ENCODE assay signal across 16 cellular contexts in genomic region chr7:44982970-44983369, GRCh38. TPM values are rescaled to one million over a fixed set of nuclear protein-coding genes. Genes with fewer than 3 reads are reported as not detected.
A peak's percentile ranks its signal among the peaks of the same experiment; 100 is the strongest.
DNase-seq lines count a peak whose midpoint lies in the region; ATAC-seq and TF ChIP-seq lines count a peak whose summit lies in the region.
"Had no signal": no experiment of that assay in that cellular context is flagged by ENCODE, and none has a peak within 500 bp of the region (broad histone marks: within the 10 kb centered on the region; RNA-seq: fewer than 3 reads in every experiment).

No MANE protein-coding gene starts in this region.

- H3K36me3 ChIP-seq in A673 (ENCODE audit: insufficient read depth, low read length, poor library complexity, severe bottlenecking) (peaks cover 38% of the 10 kb centered on the region), left lung (peaks cover 0 to 49% of the 10 kb centered on the region in 2 donors)
- peaks cover 29% of the 10 kb centered on the region for H3K36me3 ChIP-seq in CD8-positive, alpha-beta memory T cell (ENCODE audit: insufficient read depth, low read length)
- H3K36me3 ChIP-seq: uterus had no signal

- peak overlapping the region in 7 of 8 donors; percentile 54 to 100 (median 93) for H3K27ac Mint-ChIP-seq in CD8-positive, alpha-beta memory T cell
- H3K27ac Mint-ChIP-seq in WTC11 (peak overlapping the region; percentile 60), endothelial cell (ENCODE audit: unreplicated experiment) (no peak overlapping the region)

- POLR2A ChIA-PET in A673 (lab: Charles Lee; ENCODE audit: low non-redundant PET) = no interaction called here
- POLR2A ChIA-PET in CD8-positive, alpha-beta memory T cell (lab: Charles Lee) = no interaction called here
- POLR2A ChIA-PET in WTC11 (lab: Charles Lee) = interaction anchor here (0.9 to 1.3 kb wide), 2 partner anchors 9 to 10 kb away, joined by 3 read pairs; no protein-coding TSS in a partner anchor

- peaks cover 7 to 63% (median 18%) of the 10 kb centered on the region in 3 donors for H3K36me3 Mint-ChIP-seq in CD8-positive, alpha-beta memory T cell
- H3K36me3 Mint-ChIP-seq in WTC11 = peaks cover 43% of the 10 kb centered on the region
- H3K36me3 Mint-ChIP-seq in endothelial cell (ENCODE audit: low read depth, unreplicated experiment) = peaks cover 16% of the 10 kb centered on the region

- peak overlapping the region; percentile 48 for H3K27ac ChIP-seq in A673 (ENCODE audit: low read depth, low read length, poor library complexity, severe bottlenecking)
- no peak overlapping the region for H3K27ac ChIP-seq in CD8-positive, alpha-beta memory T cell (ENCODE audit: low read depth, low read length)
- H3K27ac ChIP-seq in left lung = no peak overlapping the region
- H3K27ac ChIP-seq: C4-2B, uterus had no signal

- intact Hi-C loops in A673 (cut with micrococcal nuclease; ENCODE audit: unreplicated experiment) = loop anchor here (5.0 to 10.0 kb wide), 3 partner anchors 96 to 154 kb away; partner anchors contain the start of gene PURB
- intact Hi-C loops in left lung (cut with DNase I) = no loop called here

- CTCF ChIA-PET in A673 (lab: Charles Lee) (no interaction called here), WTC11 (lab: Charles Lee) (interaction anchor here (1.6 to 3.9 kb wide), 3 partner anchors 9 to 153 kb away, joined by 7 to 25 read pairs (median 10); partner anchors contain the start of gene CCM2)
- CTCF ChIA-PET in CD8-positive, alpha-beta memory T cell (lab: Charles Lee) = interaction anchor here (1.4 to 4.8 kb wide), 3 partner anchors 10 to 16 kb away, joined by 4 to 24 read pairs (median 13); partner anchors contain the start of gene CCM2

- no peaks in the 10 kb centered on the region for H3K27me3 ChIP-seq in A673 (replicated peaks; ENCODE audit: insufficient read depth, low read depth, low read length, poor library complexity)
- H3K27me3 ChIP-seq in CD8-positive, alpha-beta memory T cell (ENCODE audit: insufficient read depth, low read length, poor library complexity, severe bottlenecking) = no peaks in the 10 kb centered on the region
- no peaks in the 10 kb centered on the region for H3K27me3 ChIP-seq in left lung
- H3K27me3 ChIP-seq: uterus had no signal

- BruUV-seq in A673 (replicated peaks; lab: Mats Ljungman, UMichigan) = no TSS peak

- H3K4me3 ChIP-seq in A673 (ENCODE audit: low read depth, low read length, poor library complexity, severe bottlenecking) (no peak overlapping the region), left lung (peak overlapping the region in 1 of 2 donors; percentile 66)
- H3K4me3 ChIP-seq in CD8-positive, alpha-beta memory T cell (ENCODE audit: low read length) = no peak overlapping the region
- H3K4me3 ChIP-seq: uterus had no signal

- H3K4me3 Mint-ChIP-seq in CD8-positive, alpha-beta memory T cell = peak overlapping the region in 1 of 7 donors; percentile 91
- H3K4me3 Mint-ChIP-seq in WTC11 = no peak overlapping the region
- peak overlapping the region; percentile 62 for H3K4me3 Mint-ChIP-seq in endothelial cell (ENCODE audit: unreplicated experiment)

- no peaks in the 10 kb centered on the region for H3K27me3 Mint-ChIP-seq in CD8-positive, alpha-beta memory T cell
- H3K27me3 Mint-ChIP-seq in WTC11 (ENCODE audit: low read depth) = no peaks in the 10 kb centered on the region; the same call in 1 of the 2 replicates
- H3K27me3 Mint-ChIP-seq in endothelial cell (ENCODE audit: unreplicated experiment) = peaks cover 10% of the 10 kb centered on the region

- peaks cover 73 to 98% (median 83%) of the 10 kb centered on the region in 3 donors for H3K4me1 Mint-ChIP-seq in CD8-positive, alpha-beta memory T cell
- peaks cover 33% of the 10 kb centered on the region for H3K4me1 Mint-ChIP-seq in WTC11
- H3K4me1 Mint-ChIP-seq in endothelial cell (ENCODE audit: unreplicated experiment) = peaks cover 30% of the 10 kb centered on the region

- TF ChIP-seq CTCF in A673 (conservative IDR thresholded peaks at IDR 0.05; ENCODE audit: low read depth, low read length) (no peak), WTC11 (IDR thresholded peaks at IDR 0.05) (no peak), endothelial cell (IDR thresholded peaks at IDR 0.05; ENCODE audit: unreplicated experiment) (no peak), left lung (IDR thresholded peaks at IDR 0.05) (no peak)

- H3K4me1 ChIP-seq in A673 (ENCODE audit: insufficient read depth, low read length, poor library complexity, severe bottlenecking) (peaks cover 33% of the 10 kb centered on the region), left lung (peaks cover 44 to 92% of the 10 kb centered on the region in 2 donors)
- H3K4me1 ChIP-seq in CD8-positive, alpha-beta memory T cell (ENCODE audit: insufficient read depth, low read length) = peaks cover 70% of the 10 kb centered on the region
- H3K4me1 ChIP-seq: uterus had no signal

- no peaks in the 10 kb centered on the region for H3K9me3 ChIP-seq in A673 (ENCODE audit: low read depth, low read length, poor library complexity, severe bottlenecking)
- no peaks in the 10 kb centered on the region for H3K9me3 ChIP-seq in CD8-positive, alpha-beta memory T cell (ENCODE audit: low read length)
- H3K9me3 ChIP-seq in left lung = no peaks in the 10 kb centered on the region
- H3K9me3 ChIP-seq: uterus had no signal

- DNase-seq in A673 (ENCODE audit: low spot score) (no peak), WTC11 (ENCODE audit: low spot score) (no peak), endothelial cell (ENCODE audit: low spot score) (no peak), left lung (no peak), HuH-7.5 (ENCODE audit: low spot score) (no peak)
- DNase-seq in CD8-positive, alpha-beta memory T cell = no peak
- no peak for DNase-seq in stimulated activated naive CD4-positive, alpha-beta T cell treated with Interleukin-2 at 50 U/mL for 16 hours (lab: John Stamatoyannopoulos, UW)
- no peak for DNase-seq in stimulated activated CD8-positive, alpha-beta memory T cell treated with anti-CD3 and anti-CD28 coated beads, Interleukin-4, amount 100 ng/mL, for 48 hours
- DNase-seq: NCI-H2081 treated with DMSO at 0.1 percent for 48 hours; SHP77; stimulated activated CD4-positive, alpha-beta T cell treated with anti-CD3 and anti-CD28 coated beads, Interleukin-2, amount 100 ng/mL, for 24 hours; uterus had no signal

- H3K9me3 Mint-ChIP-seq in CD8-positive, alpha-beta memory T cell = no peaks in the 10 kb centered on the region
- H3K9me3 Mint-ChIP-seq in WTC11 (no peaks in the 10 kb centered on the region), endothelial cell (ENCODE audit: unreplicated experiment) (no peaks in the 10 kb centered on the region)

- ATAC-seq in WTC11 (no peak), left lung (no peak)

TF ChIP-seq in WTC11, 78 proteins besides CTCF, POLR2A, EP300 and RAD21:
- TF ChIP-seq JUN (CRISPR knock-in tag; IDR thresholded peaks at IDR 0.05) (no peak), KAT7 (CRISPR knock-in tag; IDR thresholded peaks at IDR 0.05; ENCODE audit: borderline replicate concordance) (no peak), RORB (CRISPR knock-in tag; IDR thresholded peaks at IDR 0.05) (no peak)
TF ChIP-seq in WTC11: peak in this region for 0.

RNA-seq across cellular contexts. Expression of gene MYO1G, which starts 4.2 kb away (rescaled TPM):
- total RNA-seq in A673 (2021) (0.17 and 0.20 TPM in 2 replicates), WTC11 (2021) (0.41 to 0.48 TPM (median 0.46 TPM) in 3 replicates), endothelial cell (ENCODE audit: unreplicated experiment) (0.13 TPM), left lung (10 to 100 TPM; 23.9 to 40.9 TPM)
- total RNA-seq in CD8-positive, alpha-beta memory T cell = 100 to 1,000 TPM; 363 to 374 TPM
- polyA plus RNA-seq in CD8-positive, alpha-beta memory T cell = 182 TPM
- total RNA-seq: H4, LHCN-M2, renal cortical epithelial cell had no signal

RNA-seq across cellular contexts. Expression of gene CCM2, which starts 17.0 kb away (rescaled TPM):
- total RNA-seq in A673 (2021) (35.2 and 36.0 TPM in 2 replicates), WTC11 (2021) (30.7 to 32.7 TPM (median 32.0 TPM) in 3 replicates), endothelial cell (ENCODE audit: unreplicated experiment) (59.8 TPM), left lung (10 to 100 TPM; 43.4 to 50.1 TPM)
- total RNA-seq in CD8-positive, alpha-beta memory T cell = 10 to 100 TPM; 70.6 to 74.8 TPM
- 81.1 TPM for polyA plus RNA-seq in CD8-positive, alpha-beta memory T cell

Comparison
In these comparisons a context has a peak if more than half of its experiments do, and no peak if none do; other contexts are left out.
1. RNA of gene MYO1G, which starts 4.2 kb away (total RNA-seq): 363 to 374 TPM in CD8-positive, alpha-beta memory T cell and 23.9 to 40.9 TPM in left lung; 0.41 to 0.48 TPM in WTC11, 0.17 to 0.20 TPM in A673 and 0.13 TPM in endothelial cell (single experiment); every median in the first group is over 10 times any median in the second.